In the genomic region with DNA sequence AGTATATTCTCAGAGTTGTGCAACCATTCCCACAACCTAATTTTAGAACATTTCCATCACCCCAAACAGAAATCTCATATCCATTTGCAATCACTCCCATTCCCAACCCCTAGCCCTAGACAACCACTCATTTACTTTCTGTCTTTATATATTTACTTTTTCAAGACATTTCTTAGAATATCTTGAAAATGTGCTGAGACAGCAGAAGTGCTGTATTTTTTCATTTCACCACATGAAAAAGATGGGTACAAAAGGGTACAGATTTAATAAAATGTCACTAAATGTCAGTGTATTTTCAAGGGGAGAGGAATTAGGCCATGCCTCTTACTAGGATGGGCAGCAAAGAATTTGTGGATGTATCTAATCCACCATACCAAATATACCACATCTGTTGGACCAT, we compare ENCODE assay signal across 30 cellular contexts.
"Had no signal": no experiment of that assay in that cellular context is flagged by ENCODE, and none has a peak within 500 bp of the region (broad histone marks: within the 10 kb centered on the region; RNA-seq: fewer than 3 reads in every experiment).

No MANE protein-coding gene starts in this region.

- H3K4me3 ChIP-seq: ascending aorta, cardiac muscle cell had no signal

- H3K27ac ChIP-seq: ascending aorta, cardiac muscle cell, WERI-Rb-1 had no signal

- H3K36me3 ChIP-seq: ascending aorta, cardiac muscle cell, WERI-Rb-1 had no signal

- FAIRE-seq: bronchial epithelial cell had no signal

- H3K9me3 ChIP-seq: ascending aorta had no signal

- ATAC-seq: activated CD4-positive, alpha-beta T cell treated with anti-CD3 and anti-CD28 coated beads for 36 hours; activated CD4-positive, CD25-positive, alpha-beta regulatory T cell treated with anti-CD3 and anti-CD28 coated beads, Interleukin-2, amount 50 U/mL, for 24 hours; activated CD8-positive, alpha-beta memory T cell treated with anti-CD3 and anti-CD28 coated beads, Interleukin-2, amount 10 ng/mL, durations not matched to agents 7 days and 5 days; activated CD8-positive, alpha-beta T cell treated with anti-CD3 and anti-CD28 coated beads, Interleukin-2, amount 10 ng/mL, durations not matched to agents 7 days and 5 days; activated naive CD8-positive, alpha-beta T cell treated with anti-CD3 and anti-CD28 coated beads, Interleukin-2, amount 50 U/mL, for 24 hours; WTC11 had no signal

- H3K27me3 ChIP-seq: ascending aorta, cardiac muscle cell had no signal

- H3K4me1 ChIP-seq: ascending aorta had no signal

- DNase-seq: activated CD4-positive, alpha-beta memory T cell treated with anti-CD3 and anti-CD28 coated beads, Interleukin-2, amount 10 ng/mL, durations not matched to agents 7 days and 5 days; activated CD4-positive, alpha-beta T cell treated with anti-CD3 and anti-CD28 coated beads for 1 hour; activated CD4-positive, alpha-beta T cell treated with anti-CD3 and anti-CD28 coated beads for 36 hours; activated CD4-positive, alpha-beta T cell treated with anti-CD3 and anti-CD28 coated beads for 48 hours; activated CD4-positive, alpha-beta T cell treated with anti-CD3 and anti-CD28 coated beads, Interleukin-2, amount 10 ng/mL, durations not matched to agents 7 days and 5 days; activated CD4-positive, alpha-beta T cell treated with anti-CD3 and anti-CD28 coated beads, Interleukin-2, amount 50 U/mL, for 48 hours; activated CD4-positive, CD25-positive, alpha-beta regulatory T cell; activated CD8-positive, alpha-beta memory T cell treated with anti-CD3 and anti-CD28 coated beads for 24 hours; activated CD8-positive, alpha-beta memory T cell treated with anti-CD3 and anti-CD28 coated beads, Interleukin-2, amount 10 ng/mL, durations not matched to agents 7 days and 5 days; activated CD8-positive, alpha-beta memory T cell treated with anti-CD3 and anti-CD28 coated beads, Interleukin-2, amount 50 U/mL, for 48 hours; activated CD8-positive, alpha-beta T cell treated with anti-CD3 and anti-CD28 coated beads, Interleukin-2, amount 10 ng/mL, durations not matched to agents 7 days and 5 days; activated effector memory CD4-positive, alpha-beta T cell treated with Interleukin-2 at 50 U/mL for 16 hours; activated gamma-delta T cell; activated naive CD4-positive, alpha-beta T cell treated with anti-CD3 and anti-CD28 coated beads, Interleukin-2, amount 10 ng/mL, durations not matched to agents 7 days and 5 days; activated naive CD4-positive, alpha-beta T cell treated with Interleukin-2 at 50 U/mL for 16 hours; activated naive CD8-positive, alpha-beta T cell treated with anti-CD3 and anti-CD28 coated beads, Interleukin-2, amount 10 ng/mL, durations not matched to agents 7 days and 5 days; activated naive CD8-positive, alpha-beta T cell treated with anti-CD3 and anti-CD28 coated beads, Interleukin-2, amount 50 U/mL, for 24 hours; activated T-cell treated with anti-CD3 and anti-CD28 coated beads, Interleukin-2, amount 50 U/mL, for 24 hours; activated T-cell treated with anti-CD3 and anti-CD28 coated beads, Interleukin-2, amount 50 U/mL, for 48 hours; amygdala; anterior cingulate cortex; caudate nucleus; cerebellar nuclear complex; T-helper 9 cell; WERI-Rb-1 had no signal
